ENCODE assay signal across 17 cellular contexts in genomic region chr4:147360301-147360700, GRCh38.
DNase-seq lines count a peak whose midpoint lies in the region; ATAC-seq and TF ChIP-seq lines count a peak whose summit lies in the region.
"Had no signal": no experiment of that assay in that cellular context is flagged by ENCODE, and none has a peak within 500 bp of the region (broad histone marks: within the 10 kb centered on the region; RNA-seq: fewer than 3 reads in every experiment).

No MANE protein-coding gene starts in this region.

- H3K27me3 ChIP-seq in left ventricle myocardium inferior (ENCODE audit: low read depth) = no peaks in the 10 kb centered on the region
- H3K27me3 ChIP-seq in right cardiac atrium (ENCODE audit: control insufficient read depth, insufficient read depth) = no peaks in the 10 kb centered on the region
- no peaks in the 10 kb centered on the region for H3K27me3 ChIP-seq in aorta (ENCODE audit: control insufficient read depth in 1 of 2, insufficient read depth in 2 of 2, low read length in 1 of 2)
- H3K27me3 ChIP-seq: esophagus muscularis mucosa, testis had no signal

- intact Hi-C loops in left ventricle myocardium inferior (cut with micrococcal nuclease) = no loop called here
- intact Hi-C loops in right cardiac atrium (cut with DNase I) = no loop called here
- intact Hi-C loops in aorta (cut with DNase I) = no loop called here

- H3K4me3 ChIP-seq in left ventricle myocardium inferior = no peak overlapping the region
- H3K4me3 ChIP-seq in right cardiac atrium (ENCODE audit: low read length) = no peak overlapping the region
- no peak overlapping the region for H3K4me3 ChIP-seq in aorta (ENCODE audit: low read length in 2 of 2)
- H3K4me3 ChIP-seq: A549, esophagus muscularis mucosa, testis had no signal

- DNase-seq in left ventricle myocardium inferior = no peak
- DNase-seq in right cardiac atrium = no peak
- DNase-seq in dedifferentiated amniotic fluid mesenchymal stem cell (ENCODE audit: extremely low spot score) = peak; percentile 81
- peak; percentile 71 for DNase-seq in myocyte (ENCODE audit: low read depth)
- DNase-seq in aorta = no peak
- no peak for DNase-seq in stimulated activated CD4-positive, alpha-beta T cell treated with anti-CD3 and anti-CD28 coated beads, Interleukin-4, amount 100 ng/mL, for 4 hours
- DNase-seq in cerebellum (ENCODE audit: low spot score) = no peak
- DNase-seq: amygdala, kidney, NCI-H2171 treated with DMSO at 0.1 percent for 48 hours, occipital lobe, Right ventricle myocardium superior, testis had no signal

- H3K27ac ChIP-seq in left ventricle myocardium inferior (replicated peaks) (peak overlapping the region; percentile 78), right cardiac atrium (ENCODE audit: low read length) (no peak overlapping the region), aorta (ENCODE audit: low read depth in 1 of 2, low read length in 2 of 2) (no peak overlapping the region)
- H3K27ac ChIP-seq: esophagus muscularis mucosa, VCaP had no signal

- H3K9me3 ChIP-seq in left ventricle myocardium inferior (replicated peaks) (no peaks in the 10 kb centered on the region), right cardiac atrium (ENCODE audit: control insufficient read depth, low read length) (no peaks in the 10 kb centered on the region), aorta (ENCODE audit: control insufficient read depth, low read length) (no peaks in the 10 kb centered on the region)
- H3K9me3 ChIP-seq: A549, esophagus muscularis mucosa, testis had no signal

- ATAC-seq in right cardiac atrium (no peak), aorta (ENCODE audit: low FRiP score) (peak; percentile 57), HG03025 (IDR thresholded peaks at IDR 0.05; ENCODE audit: low FRiP score, unreplicated experiment) (no peak)
- ATAC-seq: A549 had no signal

- H3K4me1 ChIP-seq in left ventricle myocardium inferior = peaks cover 26% of the 10 kb centered on the region
- H3K4me1 ChIP-seq in right cardiac atrium (ENCODE audit: control insufficient read depth, insufficient read depth, low read length) = peaks cover 10% of the 10 kb centered on the region
- H3K4me1 ChIP-seq in aorta (ENCODE audit: control insufficient read depth in 1 of 2, insufficient read depth in 2 of 2, low read length in 2 of 2) = peaks cover 3 to 8% of the 10 kb centered on the region in 2 donors

- no peak for TF ChIP-seq CTCF in left ventricle myocardium inferior (IDR thresholded peaks at IDR 0.05; ENCODE audit: borderline replicate concordance)

- no peaks in the 10 kb centered on the region for H3K36me3 ChIP-seq in left ventricle myocardium inferior
- H3K36me3 ChIP-seq in aorta (ENCODE audit: control insufficient read depth in 1 of 2, insufficient read depth in 2 of 2, low read length in 1 of 2) = no peaks in the 10 kb centered on the region
- H3K36me3 ChIP-seq: esophagus muscularis mucosa had no signal

- WGBS in right cardiac atrium = 56% methylated on average over 3 of the region's 3 CpGs
- 56 to 58% methylated on average over 3 of the region's 3 CpGs for WGBS in aorta, 2 donors

Comparison
In these comparisons a context has a peak if more than half of its experiments do, and no peak if none do; other contexts are left out.
1. DNase-seq: peak in dedifferentiated amniotic fluid mesenchymal stem cell (single experiment) and myocyte (single experiment); none in left ventricle myocardium inferior (single experiment), right cardiac atrium (0 of 3), aorta (0 of 2), stimulated activated CD4-positive, alpha-beta T cell treated with anti-CD3 and anti-CD28 coated beads, Interleukin-4, amount 100 ng/mL, for 4 hours (0 of 2) and cerebellum (single experiment).